Comparison of ENCODE assay signal across 13 cellular contexts in genomic region chr18:27789406-27789805, GRCh38.
"Had no signal": no experiment of that assay in that cellular context is flagged by ENCODE, and none has a peak within 500 bp of the region (broad histone marks: within the 10 kb centered on the region; RNA-seq: fewer than 3 reads in every experiment).

No MANE protein-coding gene starts in this region.

- H3K36me3 ChIP-seq: esophagus muscularis mucosa, left ventricle myocardium inferior, neutrophil had no signal

- H3K27me3 ChIP-seq: hepatocyte, neutrophil had no signal

- ATAC-seq: activated T-cell treated with anti-CD3 and anti-CD28 coated beads, Interleukin-2, amount 50 U/mL, for 4 hours; natural killer cell; stimulated activated memory B cell treated with anti-CD40 and anti-IgM and Interleukin-4, amounts not matched to agents 10 μg/mL and 1 μg/mL and 100 μg/mL, for 72 hours had no signal

- H3K27ac ChIP-seq: esophagus muscularis mucosa, hepatocyte, left ventricle myocardium inferior, neutrophil had no signal

- H3K4me1 ChIP-seq: esophagus muscularis mucosa, left ventricle myocardium inferior had no signal

- DNase-seq: activated CD4-positive, alpha-beta memory T cell treated with anti-CD3 and anti-CD28 coated beads, Interleukin-2, amount 10 ng/mL, durations not matched to agents 7 days and 5 days; activated CD4-positive, alpha-beta T cell treated with anti-CD3 and anti-CD28 coated beads for 4 hours; activated effector memory CD4-positive, alpha-beta T cell treated with anti-CD3 and anti-CD28 coated beads, Interleukin-2, amount 50 U/mL, for 16 hours; activated T-cell treated with anti-CD3 and anti-CD28 coated beads, Interleukin-2, amount 50 U/mL, for 4 hours; caudate nucleus; left ventricle myocardium inferior; natural killer cell; posterior cingulate gyrus; stimulated activated CD4-positive, alpha-beta T cell treated with anti-CD3 and anti-CD28 coated beads, Interleukin-2, amount 100 ng/mL, for 48 hours had no signal

- H3K4me3 ChIP-seq: esophagus muscularis mucosa, hepatocyte, left ventricle myocardium inferior had no signal

- H3K9me3 ChIP-seq: esophagus muscularis mucosa, left ventricle myocardium inferior, neutrophil had no signal
